Comparison of ENCODE assay signal across 15 cellular contexts in genomic region chr6:56374841-56375369, GRCh38.
DNase-seq lines count a peak whose midpoint lies in the region; ATAC-seq, FAIRE-seq and TF ChIP-seq lines count a peak whose summit lies in the region.
"Had no signal": no experiment of that assay in that cellular context is flagged by ENCODE, and none has a peak within 500 bp of the region (broad histone marks: within the 10 kb centered on the region; RNA-seq: fewer than 3 reads in every experiment).

No MANE protein-coding gene starts in this region.

- FAIRE-seq in endothelial cell of umbilical vein (lab: Jason Lieb, UNC), result peak; percentile 4

- H3K4me1 Mint-ChIP-seq in HFFc6 (ENCODE audit: low read depth) (peaks cover 45% of the 10 kb centered on the region), mesothelial cell of epicardium (peaks cover 68% of the 10 kb centered on the region)

- ATAC-seq in GM21515 (IDR thresholded peaks at IDR 0.05; ENCODE audit: unreplicated experiment), result no peak
- ATAC-seq: activated naive CD4-positive, alpha-beta T cell treated with anti-CD3 and anti-CD28 coated beads, Interleukin-2, amount 50 U/mL, for 72 hours; foreskin keratinocyte; stimulated activated naive CD8-positive, alpha-beta T cell treated with anti-CD3 and anti-CD28 coated beads, Interleukin-15, Interleukin-2, amounts not matched to agents 100 U/mL and 50 U/mL, for 24 hours had no signal

- POLR2A ChIA-PET in endothelial cell of umbilical vein (lab: Charles Lee), result no interaction called here

- H3K9me3 Mint-ChIP-seq in HFFc6, result no peaks in the 10 kb centered on the region
- peaks cover 2% of the 10 kb centered on the region for H3K9me3 Mint-ChIP-seq in mesothelial cell of epicardium
- H3K9me3 Mint-ChIP-seq: activated naive CD4-positive, alpha-beta T cell treated with anti-CD3 and anti-CD28 coated beads, Interleukin-2, amount 50 U/mL, for 72 hours had no signal

- no peak overlapping the region for H3K27ac ChIP-seq in endothelial cell of umbilical vein (ENCODE audit: insufficient read depth, low read depth, low read length)
- H3K27ac ChIP-seq in testis, result peak overlapping the region; percentile 61 to 79
- H3K27ac ChIP-seq: foreskin keratinocyte, KMS-11 had no signal

- peak overlapping the region; percentile 40 for H2AFZ ChIP-seq in endothelial cell of umbilical vein (ENCODE audit: low read depth, low read length)

- H3K27ac Mint-ChIP-seq in HFFc6, result peak overlapping the region; percentile 24
- H3K27ac Mint-ChIP-seq in mesothelial cell of epicardium, result peak overlapping the region; percentile 88
- H3K27ac Mint-ChIP-seq: activated naive CD4-positive, alpha-beta T cell treated with anti-CD3 and anti-CD28 coated beads, Interleukin-2, amount 50 U/mL, for 72 hours had no signal

- CTCF ChIA-PET in endothelial cell of umbilical vein (lab: Charles Lee), result no interaction called here

- no peaks in the 10 kb centered on the region for H4K20me1 ChIP-seq in endothelial cell of umbilical vein (replicated peaks; ENCODE audit: control insufficient read depth, extremely low read depth, insufficient read depth, low read length)

- H3K9me1 ChIP-seq in endothelial cell of umbilical vein (replicated peaks; ENCODE audit: control insufficient read depth, extremely low read depth, insufficient read depth, low read length), result no peaks in the 10 kb centered on the region

- dilution Hi-C loops in endothelial cell of umbilical vein (cut with MboI; ENCODE audit: extremely low pct_ligation_motif_present, low sequenced_read_pairs), result no loop called here

- H3K27me3 ChIP-seq in endothelial cell of umbilical vein (ENCODE audit: control insufficient read depth in 2 of 2, insufficient read depth in 2 of 2, low read length in 2 of 2) (no peaks in the 10 kb centered on the region), testis (no peaks in the 10 kb centered on the region)
- H3K27me3 ChIP-seq: foreskin keratinocyte had no signal

- H3K9me3 ChIP-seq in endothelial cell of umbilical vein (replicated peaks; ENCODE audit: control insufficient read depth, insufficient read depth, low read length) (no peaks in the 10 kb centered on the region), testis (no peaks in the 10 kb centered on the region)

- TF ChIP-seq POLR2A in endothelial cell of umbilical vein (IDR thresholded peaks at IDR 0.05; ENCODE audit: low read depth, low read length), result no peak
- no peak for TF ChIP-seq POLR2A in testis (IDR thresholded peaks at IDR 0.05)

- no peak overlapping the region for H3K9ac ChIP-seq in endothelial cell of umbilical vein (replicated peaks; ENCODE audit: extremely low read depth, insufficient read depth, low read length)
- H3K9ac ChIP-seq: KMS-11 had no signal

- H3K36me3 ChIP-seq in endothelial cell of umbilical vein (ENCODE audit: control insufficient read depth in 2 of 2, extremely low read depth in 1 of 2, insufficient read depth in 2 of 2, low read length in 2 of 2), result no peaks in the 10 kb centered on the region
- no peaks in the 10 kb centered on the region for H3K36me3 ChIP-seq in testis (ENCODE audit: low read depth, missing control alignments)

- H3K36me3 Mint-ChIP-seq in HFFc6 (ENCODE audit: low read depth) (no peaks in the 10 kb centered on the region), mesothelial cell of epicardium (no peaks in the 10 kb centered on the region)
- H3K36me3 Mint-ChIP-seq: activated naive CD4-positive, alpha-beta T cell treated with anti-CD3 and anti-CD28 coated beads, Interleukin-2, amount 50 U/mL, for 72 hours had no signal

- no peaks in the 10 kb centered on the region for H3K79me2 ChIP-seq in endothelial cell of umbilical vein (ENCODE audit: control insufficient read depth, insufficient read depth, low read length)

- 25 to 59% methylated on average over 4 of the region's 4 CpGs for WGBS in testis, 2 donors

- H3K4me3 ChIP-seq in endothelial cell of umbilical vein (replicated peaks in 1 of 3; ENCODE audit: insufficient read depth in 1 of 3, low read depth in 1 of 3, low read length in 3 of 3) (no peak overlapping the region), testis (no peak overlapping the region)

- BruUV-seq in endothelial cell of umbilical vein (replicated peaks; lab: Mats Ljungman, UMichigan), result no TSS peak

- H3K27me3 Mint-ChIP-seq in HFFc6 (ENCODE audit: insufficient read depth), result peaks cover 2% of the 10 kb centered on the region; the same call in 1 of the 2 replicates
- no peaks in the 10 kb centered on the region for H3K27me3 Mint-ChIP-seq in mesothelial cell of epicardium (ENCODE audit: low read depth)

- TF ChIP-seq CTCF in HFFc6 (IDR thresholded peaks at IDR 0.05), result no peak
- TF ChIP-seq CTCF in endothelial cell of umbilical vein (IDR thresholded peaks at IDR 0.05; ENCODE audit: extremely low read depth in 1 of 2, insufficient read depth in 1 of 2, low read depth in 1 of 2, low read length in 2 of 2), result no peak
- TF ChIP-seq CTCF in mesothelial cell of epicardium (IDR thresholded peaks at IDR 0.05; ENCODE audit: unreplicated experiment), result no peak
- no peak for TF ChIP-seq CTCF in testis (IDR thresholded peaks at IDR 0.05)

- H3K4me1 ChIP-seq in endothelial cell of umbilical vein (ENCODE audit: control insufficient read depth, extremely low read depth, insufficient read depth, low read length), result peaks cover 28% of the 10 kb centered on the region
- H3K4me1 ChIP-seq in testis, result peaks cover 21% of the 10 kb centered on the region

- no peak overlapping the region for H3K4me2 ChIP-seq in endothelial cell of umbilical vein (ENCODE audit: insufficient read depth, low read length)
- H3K4me2 ChIP-seq: KMS-11 had no signal

- intact Hi-C loops in endothelial cell of umbilical vein (cut with micrococcal nuclease), result loop anchor here (5.0 kb wide), 1 partner anchor 77 kb away; no protein-coding TSS in a partner anchor
- intact Hi-C loops in testis (cut with DNase I; ENCODE audit: low total_unique reads), result no loop called here

- H3K4me3 Mint-ChIP-seq in HFFc6 (peak overlapping the region; percentile 29), mesothelial cell of epicardium (no peak overlapping the region)

- peak; percentile 47 for DNase-seq in HFFc6
- no peak for DNase-seq in endothelial cell of umbilical vein (ENCODE audit: low read depth, low spot score)
- DNase-seq in mesothelial cell of epicardium (ENCODE audit: low spot score in 2 of 2, unreplicated experiment in 2 of 2), result no peak
- peak; percentile 62 for DNase-seq in testis
- no peak for DNase-seq in NAMALWA (ENCODE audit: low spot score)
- no peak for DNase-seq in T-helper 2 cell
- DNase-seq in COR-L47 (lab: John Stamatoyannopoulos, UW), result no peak
- DNase-seq: activated CD4-positive, alpha-beta T cell treated with anti-CD3 and anti-CD28 coated beads, Interleukin-2, amount 50 U/mL, for 4 hours; Calu3; SIG-M5; stimulated activated naive CD8-positive, alpha-beta T cell treated with anti-CD3 and anti-CD28 coated beads, Interleukin-15, Interleukin-2, amounts not matched to agents 100 U/mL and 50 U/mL, for 24 hours had no signal

TF ChIP-seq in endothelial cell of umbilical vein, 7 proteins besides CTCF, POLR2A, EP300 and RAD21:
- TF ChIP-seq, protein P1, sequence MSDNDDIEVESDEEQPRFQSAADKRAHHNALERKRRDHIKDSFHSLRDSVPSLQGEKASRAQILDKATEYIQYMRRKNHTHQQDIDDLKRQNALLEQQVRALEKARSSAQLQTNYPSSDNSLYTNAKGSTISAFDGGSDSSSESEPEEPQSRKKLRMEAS (IDR thresholded peaks at IDR 0.05; ENCODE audit: insufficient read depth, insufficient read length), result no peak
- no peak for TF ChIP-seq EZH2 (IDR thresholded peaks at IDR 0.05; ENCODE audit: borderline replicate concordance, low read depth, low read length, severe bottlenecking)
- no peak for TF ChIP-seq POLR2AphosphoS5 (IDR thresholded peaks at IDR 0.05; ENCODE audit: insufficient read depth, low read depth, low read length)
- no peak for TF ChIP-seq GATA2 (IDR thresholded peaks at IDR 0.05; ENCODE audit: insufficient read depth, insufficient read length, low read depth, low read length)
- TF ChIP-seq MYC (IDR thresholded peaks at IDR 0.05; ENCODE audit: low read depth, low read length), result no peak
- no peak for TF ChIP-seq FOS (IDR thresholded peaks at IDR 0.05; ENCODE audit: borderline replicate concordance, insufficient read depth, low read length)
- TF ChIP-seq JUN (IDR thresholded peaks at IDR 0.05; ENCODE audit: borderline replicate concordance, insufficient read depth, insufficient read length, low read depth), result no peak
TF ChIP-seq in endothelial cell of umbilical vein: peak in this region for 0.

Comparison
In these comparisons a context has a peak if more than half of its experiments do, and no peak if none do; other contexts are left out.
1. DNase-seq: peak in HFFc6 (single experiment) and testis (single experiment); none in endothelial cell of umbilical vein (single experiment), mesothelial cell of epicardium (0 of 2), NAMALWA (single experiment), T-helper 2 cell (0 of 5) and COR-L47 (single experiment).